ENCODE assay signal across 8 cellular contexts in the genomic region with DNA sequence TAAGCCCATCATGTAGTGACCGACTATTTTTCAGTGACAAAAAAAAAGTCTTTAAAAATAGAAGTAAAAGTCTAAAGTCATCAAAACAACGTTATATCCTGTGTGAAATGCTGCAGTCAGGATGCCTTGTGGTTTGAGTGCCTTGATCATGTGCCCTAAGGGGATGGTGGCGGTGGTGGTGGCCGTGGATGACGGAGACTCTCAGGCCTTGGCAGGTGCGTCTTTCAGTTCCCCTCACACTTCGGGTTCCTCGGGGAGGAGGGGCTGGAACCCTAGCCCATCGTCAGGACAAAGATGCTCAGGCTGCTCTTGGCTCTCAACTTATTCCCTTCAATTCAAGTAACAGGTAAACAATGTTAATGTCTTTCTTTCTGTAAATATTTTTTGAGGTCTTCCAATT. TPM values are rescaled to one million over a fixed set of nuclear protein-coding genes. Genes with fewer than 3 reads are reported as not detected.
A peak's percentile ranks its signal among the peaks of the same experiment; 100 is the strongest.
DNase-seq lines count a peak whose midpoint lies in the region; ATAC-seq and TF ChIP-seq lines count a peak whose summit lies in the region.

A gene (plus strand): TSS at position 237 of the 400 bp plus-strand sequence. CDS start 58 bp downstream, at position 295.

- TF ChIP-seq CTCF in thoracic aorta (IDR thresholded peaks at IDR 0.05) (no peak), foreskin fibroblast (IDR thresholded peaks at IDR 0.05; ENCODE audit: low read depth, low read length) (no peak), lower leg skin (IDR thresholded peaks at IDR 0.05) (no peak)

- ATAC-seq in GM19438 (IDR thresholded peaks at IDR 0.05; ENCODE audit: low read depth, unreplicated experiment) = peak; percentile 100
- peak; percentile 99 for ATAC-seq in HG03442 (IDR thresholded peaks at IDR 0.05; ENCODE audit: unreplicated experiment)
- ATAC-seq in thoracic aorta (ENCODE audit: insufficient number of reproducible peaks, low FRiP score, low read depth) = no peak

- no peaks in the 10 kb centered on the region for H3K27me3 ChIP-seq in thoracic aorta (replicated peaks; ENCODE audit: insufficient read depth)

- no peaks in the 10 kb centered on the region for H3K36me3 ChIP-seq in thoracic aorta

- intact Hi-C loops in lower leg skin (cut with DNase I; ENCODE audit: low total_unique reads) = no loop called here

- no peaks in the 10 kb centered on the region for H3K4me1 ChIP-seq in thoracic aorta (ENCODE audit: control insufficient read depth in 1 of 2, low read depth in 2 of 2)

- H3K27ac ChIP-seq in thoracic aorta = no peak within 1 kb of the TSS

- H3K9me3 ChIP-seq in thoracic aorta = no peaks in the 10 kb centered on the region

- TF ChIP-seq POLR2A in lower leg skin (IDR thresholded peaks at IDR 0.05) = no peak

- 63 to 72% methylated on average over 9 of the region's 9 CpGs for WGBS in lower leg skin, 2 donors

- H3K4me3 ChIP-seq in thoracic aorta = peak within 1 kb of the TSS; percentile 23
- H3K4me3 ChIP-seq in foreskin fibroblast (ENCODE audit: low read depth in 1 of 2, low read length in 2 of 2) = no peak within 1 kb of the TSS
- no peak within 1 kb of the TSS for H3K4me3 ChIP-seq in lower leg skin (ENCODE audit: low read depth, poor library complexity, severe bottlenecking)

- DNase-seq in activated CD8-positive, alpha-beta memory T cell treated with anti-CD3 and anti-CD28 coated beads for 4 hours (ENCODE audit: low read depth in 2 of 2) = peak; percentile 59 to 68
- DNase-seq in mucosa of gallbladder (ENCODE audit: low spot score) (peak; percentile 64), thoracic aorta (ENCODE audit: low spot score) (no peak), islet precursor cell (no peak), foreskin fibroblast (no peak), lower leg skin (ENCODE audit: low spot score in 2 of 2) (no peak)

RNA-seq across cellular contexts. Expression of the gene that starts here (rescaled TPM):
- total RNA-seq in mucosa of gallbladder = 1.6 TPM
- 1 to 10 TPM; 3.5 to 4.3 TPM for total RNA-seq in thoracic aorta
- total RNA-seq in lower leg skin = under 1 TPM; 0.08 to 0.45 (median 0.31) TPM

Comparison
In these comparisons a context has a peak if more than half of its experiments do, and no peak if none do; other contexts are left out.
1. DNase-seq: peak in activated CD8-positive, alpha-beta memory T cell treated with anti-CD3 and anti-CD28 coated beads for 4 hours (2 of 2) and mucosa of gallbladder (single experiment); none in thoracic aorta (single experiment), islet precursor cell (single experiment), foreskin fibroblast (0 of 2) and lower leg skin (0 of 2).